Comparison of ENCODE assay signal across 11 cellular contexts in genomic region chr9:35729101-35729500, GRCh38. TPM values are rescaled to one million over a fixed set of nuclear protein-coding genes. Genes with fewer than 3 reads are reported as not detected.
A peak's percentile ranks its signal among the peaks of the same experiment; 100 is the strongest.
DNase-seq lines count a peak whose midpoint lies in the region; ATAC-seq and TF ChIP-seq lines count a peak whose summit lies in the region.
"Had no signal": no experiment of that assay in that cellular context is flagged by ENCODE, and none has a peak within 500 bp of the region (broad histone marks: within the 10 kb centered on the region; RNA-seq: fewer than 3 reads in every experiment).

No MANE protein-coding gene starts in this region.

- H3K4me3 ChIP-seq in GM06990 (replicated peaks; ENCODE audit: low read depth, low read length) (peak overlapping the region; percentile 92), Panc1 (ENCODE audit: low read depth in 2 of 2, low read length in 2 of 2) (no peak overlapping the region), fibroblast of pulmonary artery (replicated peaks; ENCODE audit: low read depth, low read length) (peak overlapping the region; percentile 92), sigmoid colon (peak overlapping the region; percentile 80 to 86 (median 82))

- WGBS in sigmoid colon, 2 donors = 59 to 82% methylated on average over 3 of the region's 3 CpGs

- no peak for TF ChIP-seq EP300 in sigmoid colon (IDR thresholded peaks at IDR 0.05)

- H3K9me3 ChIP-seq in Panc1 (ENCODE audit: control insufficient read depth, insufficient read depth, low read depth, low read length) = no peaks in the 10 kb centered on the region
- H3K9me3 ChIP-seq in sigmoid colon = no peaks in the 10 kb centered on the region

- POLR2A ChIA-PET in Panc1 (lab: Charles Lee) = no interaction called here

- intact Hi-C loops in Panc1 (cut with micrococcal nuclease; ENCODE audit: unreplicated experiment) (loop anchor here (5.0 kb wide), 1 partner anchor 67 kb away; no protein-coding TSS in a partner anchor), sigmoid colon (cut with DNase I) (no loop called here)

- H3K4me1 ChIP-seq in Panc1 (ENCODE audit: control insufficient read depth, insufficient read depth, low read length) (peaks cover 38% of the 10 kb centered on the region), sigmoid colon (peaks cover 0 to 77% (median 72%) of the 10 kb centered on the region in 4 donors)

- DNase-seq in GM06990 (ENCODE audit: extremely low read depth, insufficient read length) (no peak), Panc1 (ENCODE audit: low read depth, low spot score) (no peak), fibroblast of pulmonary artery (ENCODE audit: low read depth) (no peak), sigmoid colon (no peak), DMS153 treated with DMSO at 0.1 percent for 48 hours (lab: John Stamatoyannopoulos, UW; ENCODE audit: unreplicated experiment) (no peak), islet precursor cell (no peak)
- DNase-seq in activated CD8-positive, alpha-beta memory T cell treated with anti-CD3 and anti-CD28 coated beads, Interleukin-2, amount 50 U/mL, for 4 hours = no peak
- DNase-seq: activated gamma-delta T cell had no signal

- H3K27ac ChIP-seq in Panc1 (ENCODE audit: low read length) (peak overlapping the region; percentile 9; the same call in 1 of the 2 replicates), sigmoid colon (peak overlapping the region; percentile 97 to 99 (median 98))

- H3K27me3 ChIP-seq in GM06990 (replicated peaks; ENCODE audit: control insufficient read depth, insufficient read depth, low read length) (no peaks in the 10 kb centered on the region), Panc1 (ENCODE audit: control insufficient read depth, insufficient read depth, low read length) (no peaks in the 10 kb centered on the region), sigmoid colon (no peaks in the 10 kb centered on the region)

- H3K36me3 ChIP-seq in GM06990 (ENCODE audit: control insufficient read depth, insufficient read depth, low read length) (peaks cover 14% of the 10 kb centered on the region), Panc1 (ENCODE audit: control insufficient read depth, insufficient read depth, low read length) (no peaks in the 10 kb centered on the region; the same call in 1 of the 2 replicates), sigmoid colon (peaks cover 13 to 16% (median 16%) of the 10 kb centered on the region in 4 donors)

- TF ChIP-seq POLR2A in sigmoid colon (IDR thresholded peaks at IDR 0.05) = no peak

- no TSS peak for BruUV-seq in Panc1 (replicated peaks; lab: Mats Ljungman, UMichigan)

- ATAC-seq in Panc1 = no peak
- no peak for ATAC-seq in HG02623 (IDR thresholded peaks at IDR 0.05; ENCODE audit: unreplicated experiment)

- TF ChIP-seq CTCF in GM06990 (IDR thresholded peaks at IDR 0.05; ENCODE audit: insufficient read depth, low read length, poor library complexity, severe bottlenecking) (no peak), Panc1 (IDR thresholded peaks at IDR 0.05) (no peak), fibroblast of pulmonary artery (IDR thresholded peaks at IDR 0.05; ENCODE audit: low read length, missing control alignments) (no peak), sigmoid colon (IDR thresholded peaks at IDR 0.05) (no peak)

- in situ Hi-C loops in Panc1 (cut with HindIII; ENCODE audit: low pct_unique_long_range_greater_than_20kb, low sequenced_read_pairs) = no loop called here

- CTCF ChIA-PET in Panc1 (lab: Charles Lee) = interaction anchor here (3.0 kb wide), 1 partner anchor 38 kb away, joined by 6 read pairs; no protein-coding TSS in a partner anchor

RNA-seq across cellular contexts. Expression of gene TLN1, which starts 2.9 kb away (rescaled TPM):
- total RNA-seq in Panc1 (2021; ENCODE audit: unreplicated experiment) (347 TPM), sigmoid colon (100 to 1,000 TPM; 354 to 609 (median 525) TPM)
- polyA plus RNA-seq in Panc1 (2012; ENCODE audit: insufficient read length) = 353 TPM
- polyA plus RNA-seq in sigmoid colon = 100 to 1,000 TPM in 1 of 3 donors, 10 to 100 TPM in 2; 45.0 to 143 (median 57.6) TPM

RNA-seq across cellular contexts. Expression of gene CREB3, which starts 3.4 kb away (rescaled TPM):
- 67.0 TPM for total RNA-seq in Panc1 (2021; ENCODE audit: unreplicated experiment)
- 63.6 TPM for polyA plus RNA-seq in Panc1 (2012; ENCODE audit: insufficient read length)
- total RNA-seq in sigmoid colon = 10 to 100 TPM; 65.9 to 82.7 (median 75.4) TPM
- polyA plus RNA-seq in sigmoid colon = 10 to 100 TPM; 31.0 to 39.0 (median 35.3) TPM

RNA-seq across cellular contexts. Expression of gene GBA2, which starts 19.9 kb away (rescaled TPM):
- 109 TPM for total RNA-seq in Panc1 (2021; ENCODE audit: unreplicated experiment)
- 79.7 TPM for polyA plus RNA-seq in Panc1 (2012; ENCODE audit: insufficient read length)
- total RNA-seq in sigmoid colon = 10 to 100 TPM; 45.9 to 91.7 (median 64.8) TPM
- 10 to 100 TPM; 34.8 to 88.5 (median 58.5) TPM for polyA plus RNA-seq in sigmoid colon

RNA-seq across cellular contexts. Expression of gene RGP1, which starts 20.0 kb away (rescaled TPM):
- total RNA-seq in Panc1 (2021; ENCODE audit: unreplicated experiment) = 43.3 TPM
- 30.3 TPM for polyA plus RNA-seq in Panc1 (2012; ENCODE audit: insufficient read length)
- total RNA-seq in sigmoid colon = 10 to 100 TPM; 13.3 to 23.5 (median 13.5) TPM
- 10 to 100 TPM; 10.2 to 37.2 (median 21.3) TPM for polyA plus RNA-seq in sigmoid colon

RNA-seq across cellular contexts. Expression of gene MSMP, which starts 25.0 kb away (rescaled TPM):
- total RNA-seq in Panc1 (2021; ENCODE audit: unreplicated experiment) = 1.4 TPM
- polyA plus RNA-seq in Panc1 (2012; ENCODE audit: insufficient read length) = 3.6 TPM
- total RNA-seq in sigmoid colon = not detected
- under 1 TPM in 1 of 3 donors, not detected in 2; 0.57 TPM for polyA plus RNA-seq in sigmoid colon
- total RNA-seq: G401, subcutaneous adipose tissue had no signal

Comparison
In these comparisons a context has a peak if more than half of its experiments do, and no peak if none do; other contexts are left out.
1. H3K4me3 ChIP-seq: peak in GM06990 (single experiment), fibroblast of pulmonary artery (single experiment) and sigmoid colon (4 of 4); none in Panc1 (0 of 2).